ENCODE assay signal across 1 cellular context in the genomic region with DNA sequence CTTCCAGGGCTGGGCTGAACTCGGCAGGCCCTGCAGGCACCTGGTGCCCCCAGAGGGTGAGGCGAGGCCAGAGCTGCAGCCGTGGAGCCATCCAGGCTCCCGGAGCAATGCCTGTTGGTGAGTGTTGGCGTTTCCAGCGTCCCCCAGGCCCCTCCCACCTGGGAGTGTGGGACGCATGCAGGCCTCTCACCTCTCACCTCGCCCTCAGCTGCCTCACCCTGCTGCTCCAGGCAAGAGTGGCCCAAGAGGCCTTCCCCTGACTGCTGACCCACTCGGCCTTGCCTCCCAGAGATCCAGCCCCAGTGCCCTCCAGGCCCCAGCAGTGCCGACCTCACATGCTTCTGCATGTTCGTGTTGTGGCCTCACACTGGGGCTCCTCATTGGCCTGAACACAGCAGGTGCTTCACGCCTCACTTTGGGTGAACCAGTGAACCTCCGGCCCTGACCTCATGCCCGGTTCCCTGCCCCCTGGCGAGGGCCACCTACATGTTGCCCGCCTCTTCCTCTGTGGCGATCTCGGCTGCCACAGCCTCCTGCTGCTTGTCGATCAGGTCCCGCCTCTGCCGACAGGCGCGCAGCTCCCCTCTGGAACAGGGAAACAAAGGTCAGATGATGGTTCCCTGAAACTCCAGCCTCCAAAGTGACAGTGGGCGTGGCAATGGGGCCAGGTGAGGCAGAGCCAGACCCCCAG.
TF ChIP-seq lines count a peak whose summit lies in the region.

No MANE protein-coding gene starts in this region.

TF ChIP-seq in HepG2, 621 proteins besides CTCF, POLR2A, EP300 and RAD21 (continued from another document):
- TF ChIP-seq, protein P1, sequence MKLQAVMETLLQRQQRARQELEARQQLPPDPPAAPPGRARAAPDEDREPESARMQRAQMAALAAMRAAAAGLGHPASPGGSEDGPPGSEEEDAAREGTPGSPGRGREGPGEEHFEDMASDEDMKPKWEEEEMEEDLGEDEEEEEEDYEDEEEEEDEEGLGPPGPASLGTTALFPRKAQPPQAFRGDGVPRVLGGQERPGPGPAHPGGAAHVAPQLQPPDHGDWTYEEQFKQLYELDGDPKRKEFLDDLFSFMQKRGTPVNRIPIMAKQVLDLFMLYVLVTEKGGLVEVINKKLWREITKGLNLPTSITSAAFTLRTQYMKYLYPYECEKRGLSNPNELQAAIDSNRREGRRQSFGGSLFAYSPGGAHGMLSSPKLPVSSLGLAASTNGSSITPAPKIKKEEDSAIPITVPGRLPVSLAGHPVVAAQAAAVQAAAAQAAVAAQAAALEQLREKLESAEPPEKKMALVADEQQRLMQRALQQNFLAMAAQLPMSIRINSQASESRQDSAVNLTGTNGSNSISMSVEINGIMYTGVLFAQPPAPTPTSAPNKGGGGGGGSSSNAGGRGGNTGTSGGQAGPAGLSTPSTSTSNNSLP (IDR thresholded peaks at IDR 0.05; ENCODE audit: low read depth, low read length) = no peak
- TF ChIP-seq NR1H2 (CRISPR knock-in tag; IDR thresholded peaks at IDR 0.05; ENCODE audit: borderline replicate concordance, low read depth) (peak; percentile 48; the same call in 1 of the 2 replicates), ZNF768 (CRISPR knock-in tag; IDR thresholded peaks at IDR 0.05) (no peak), TGIF2 (CRISPR knock-in tag; IDR thresholded peaks at IDR 0.05) (no peak), ZNF674 (CRISPR knock-in tag; IDR thresholded peaks at IDR 0.05; ENCODE audit: low read depth) (no peak), HNRNPL (IDR thresholded peaks at IDR 0.05; ENCODE audit: low read depth, low read length) (peak; percentile 93), ZNF724P (CRISPR knock-in tag; IDR thresholded peaks at IDR 0.05; ENCODE audit: borderline replicate concordance) (no peak), ZNF441 (CRISPR knock-in tag; IDR thresholded peaks at IDR 0.05; ENCODE audit: borderline replicate concordance) (0 out of 2 replicates have a peak, but pooled peaks have one; percentile 41), HOXA3 (CRISPR knock-in tag; IDR thresholded peaks at IDR 0.05) (peak; percentile 52), FOSL2 (CRISPR knock-in tag; IDR thresholded peaks at IDR 0.05) (no peak), FOXA3 (CRISPR knock-in tag; IDR thresholded peaks at IDR 0.05) (no peak), MAFK (conservative IDR thresholded peaks at IDR 0.05 in 1 of 2, IDR thresholded peaks at IDR 0.05 in 1 of 2; ENCODE audit: low read length in 2 of 2) (no peak), RFXANK (CRISPR knock-in tag; IDR thresholded peaks at IDR 0.05) (no peak), ZNF235 (CRISPR knock-in tag; IDR thresholded peaks at IDR 0.05; ENCODE audit: borderline replicate concordance) (no peak; the same call in 1 of the 2 replicates), ZNF773 (CRISPR knock-in tag; IDR thresholded peaks at IDR 0.05; ENCODE audit: borderline replicate concordance) (no peak), HNRNPH1 (optimal IDR thresholded peaks at IDR 0.05; ENCODE audit: low read depth, low read length) (no peak), MAZ (IDR thresholded peaks at IDR 0.05; ENCODE audit: borderline replicate concordance, low read depth, low read length) (no peak), MAZ (CRISPR knock-in tag; IDR thresholded peaks at IDR 0.05; ENCODE audit: low read depth) (no peak), SIN3B (IDR thresholded peaks at IDR 0.05; ENCODE audit: low read length) (no peak), ZSCAN9 (CRISPR knock-in tag; IDR thresholded peaks at IDR 0.05; ENCODE audit: borderline replicate concordance) (no peak), MAFG (CRISPR knock-in tag; IDR thresholded peaks at IDR 0.05) (no peak), ARNTL (CRISPR knock-in tag; IDR thresholded peaks at IDR 0.05) (0 out of 2 replicates have a peak, but pooled peaks have one; percentile 41), FOXA1 (IDR thresholded peaks at IDR 0.05) (no peak), FOXA1 (CRISPR knock-in tag; IDR thresholded peaks at IDR 0.05) (no peak), ZNF136 (CRISPR knock-in tag; IDR thresholded peaks at IDR 0.05; ENCODE audit: low read depth) (no peak), DR1 (CRISPR knock-in tag; IDR thresholded peaks at IDR 0.05) (no peak), ZFP37 (CRISPR knock-in tag; IDR thresholded peaks at IDR 0.05; ENCODE audit: borderline replicate concordance) (no peak), ZNF33A (CRISPR knock-in tag; IDR thresholded peaks at IDR 0.05; ENCODE audit: borderline replicate concordance) (no peak), ZBTB7A (CRISPR knock-in tag; IDR thresholded peaks at IDR 0.05) (peak; percentile 59; the same call in 1 of the 2 replicates)
- TF ChIP-seq, protein P2, sequence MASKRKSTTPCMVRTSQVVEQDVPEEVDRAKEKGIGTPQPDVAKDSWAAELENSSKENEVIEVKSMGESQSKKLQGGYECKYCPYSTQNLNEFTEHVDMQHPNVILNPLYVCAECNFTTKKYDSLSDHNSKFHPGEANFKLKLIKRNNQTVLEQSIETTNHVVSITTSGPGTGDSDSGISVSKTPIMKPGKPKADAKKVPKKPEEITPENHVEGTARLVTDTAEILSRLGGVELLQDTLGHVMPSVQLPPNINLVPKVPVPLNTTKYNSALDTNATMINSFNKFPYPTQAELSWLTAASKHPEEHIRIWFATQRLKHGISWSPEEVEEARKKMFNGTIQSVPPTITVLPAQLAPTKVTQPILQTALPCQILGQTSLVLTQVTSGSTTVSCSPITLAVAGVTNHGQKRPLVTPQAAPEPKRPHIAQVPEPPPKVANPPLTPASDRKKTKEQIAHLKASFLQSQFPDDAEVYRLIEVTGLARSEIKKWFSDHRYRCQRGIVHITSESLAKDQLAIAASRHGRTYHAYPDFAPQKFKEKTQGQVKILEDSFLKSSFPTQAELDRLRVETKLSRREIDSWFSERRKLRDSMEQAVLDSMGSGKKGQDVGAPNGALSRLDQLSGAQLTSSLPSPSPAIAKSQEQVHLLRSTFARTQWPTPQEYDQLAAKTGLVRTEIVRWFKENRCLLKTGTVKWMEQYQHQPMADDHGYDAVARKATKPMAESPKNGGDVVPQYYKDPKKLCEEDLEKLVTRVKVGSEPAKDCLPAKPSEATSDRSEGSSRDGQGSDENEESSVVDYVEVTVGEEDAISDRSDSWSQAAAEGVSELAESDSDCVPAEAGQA (IDR thresholded peaks at IDR 0.05; ENCODE audit: low read depth) = no peak
- TF ChIP-seq, protein P2 (CRISPR knock-in tag; IDR thresholded peaks at IDR 0.05; ENCODE audit: borderline replicate concordance) = no peak
- TF ChIP-seq, protein P3, sequence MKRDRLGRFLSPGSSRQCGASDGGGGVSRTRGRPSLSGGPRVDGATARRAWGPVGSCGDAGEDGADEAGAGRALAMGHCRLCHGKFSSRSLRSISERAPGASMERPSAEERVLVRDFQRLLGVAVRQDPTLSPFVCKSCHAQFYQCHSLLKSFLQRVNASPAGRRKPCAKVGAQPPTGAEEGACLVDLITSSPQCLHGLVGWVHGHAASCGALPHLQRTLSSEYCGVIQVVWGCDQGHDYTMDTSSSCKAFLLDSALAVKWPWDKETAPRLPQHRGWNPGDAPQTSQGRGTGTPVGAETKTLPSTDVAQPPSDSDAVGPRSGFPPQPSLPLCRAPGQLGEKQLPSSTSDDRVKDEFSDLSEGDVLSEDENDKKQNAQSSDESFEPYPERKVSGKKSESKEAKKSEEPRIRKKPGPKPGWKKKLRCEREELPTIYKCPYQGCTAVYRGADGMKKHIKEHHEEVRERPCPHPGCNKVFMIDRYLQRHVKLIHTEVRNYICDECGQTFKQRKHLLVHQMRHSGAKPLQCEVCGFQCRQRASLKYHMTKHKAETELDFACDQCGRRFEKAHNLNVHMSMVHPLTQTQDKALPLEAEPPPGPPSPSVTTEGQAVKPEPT (CRISPR knock-in tag; IDR thresholded peaks at IDR 0.05; ENCODE audit: low read depth) = 0 out of 2 replicates have a peak, but pooled peaks have one; percentile 58
- TF ChIP-seq, protein P4, sequence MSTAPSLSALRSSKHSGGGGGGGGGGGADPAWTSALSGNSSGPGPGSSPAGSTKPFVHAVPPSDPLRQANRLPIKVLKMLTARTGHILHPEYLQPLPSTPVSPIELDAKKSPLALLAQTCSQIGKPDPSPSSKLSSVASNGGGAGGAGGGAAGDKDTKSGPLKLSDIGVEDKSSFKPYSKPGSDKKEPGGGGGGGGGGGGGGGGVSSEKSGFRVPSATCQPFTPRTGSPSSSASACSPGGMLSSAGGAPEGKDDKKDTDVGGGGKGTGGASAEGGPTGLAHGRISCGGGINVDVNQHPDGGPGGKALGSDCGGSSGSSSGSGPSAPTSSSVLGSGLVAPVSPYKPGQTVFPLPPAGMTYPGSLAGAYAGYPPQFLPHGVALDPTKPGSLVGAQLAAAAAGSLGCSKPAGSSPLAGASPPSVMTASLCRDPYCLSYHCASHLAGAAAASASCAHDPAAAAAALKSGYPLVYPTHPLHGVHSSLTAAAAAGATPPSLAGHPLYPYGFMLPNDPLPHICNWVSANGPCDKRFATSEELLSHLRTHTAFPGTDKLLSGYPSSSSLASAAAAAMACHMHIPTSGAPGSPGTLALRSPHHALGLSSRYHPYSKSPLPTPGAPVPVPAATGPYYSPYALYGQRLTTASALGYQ (CRISPR knock-in tag; IDR thresholded peaks at IDR 0.05) = no peak
- TF ChIP-seq, protein P5, sequence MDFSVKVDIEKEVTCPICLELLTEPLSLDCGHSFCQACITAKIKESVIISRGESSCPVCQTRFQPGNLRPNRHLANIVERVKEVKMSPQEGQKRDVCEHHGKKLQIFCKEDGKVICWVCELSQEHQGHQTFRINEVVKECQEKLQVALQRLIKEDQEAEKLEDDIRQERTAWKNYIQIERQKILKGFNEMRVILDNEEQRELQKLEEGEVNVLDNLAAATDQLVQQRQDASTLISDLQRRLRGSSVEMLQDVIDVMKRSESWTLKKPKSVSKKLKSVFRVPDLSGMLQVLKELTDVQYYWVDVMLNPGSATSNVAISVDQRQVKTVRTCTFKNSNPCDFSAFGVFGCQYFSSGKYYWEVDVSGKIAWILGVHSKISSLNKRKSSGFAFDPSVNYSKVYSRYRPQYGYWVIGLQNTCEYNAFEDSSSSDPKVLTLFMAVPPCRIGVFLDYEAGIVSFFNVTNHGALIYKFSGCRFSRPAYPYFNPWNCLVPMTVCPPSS (IDR thresholded peaks at IDR 0.05) = no peak
